In genomic region chrX:46758956-46759644, GRCh38 we compare ENCODE assay signal across 8 cellular contexts. TPM values are rescaled to one million over a fixed set of nuclear protein-coding genes. Genes with fewer than 3 reads are reported as not detected.
A peak's percentile ranks its signal among the peaks of the same experiment; 100 is the strongest.
DNase-seq lines count a peak whose midpoint lies in the region; ATAC-seq and TF ChIP-seq lines count a peak whose summit lies in the region.

Gene SLC9A7, minus strand, starts transcription at chrX:46759118. Its CDS starts 89 bp downstream, at chrX:46759029.

- peaks cover 4% of the 10 kb centered on the region for H3K4me1 ChIP-seq in CD8-positive, alpha-beta memory T cell (ENCODE audit: insufficient read depth, low read length)
- H3K4me1 ChIP-seq in mucosa of descending colon (ENCODE audit: low read depth), result no peaks in the 10 kb centered on the region

- intact Hi-C loops in mucosa of descending colon (cut with DNase I, micrococcal nuclease), result no loop called here

- H3K36me3 Mint-ChIP-seq in CD8-positive, alpha-beta memory T cell, result peaks cover 0 to 3% (median 0%) of the 10 kb centered on the region in 3 donors
- no peaks in the 10 kb centered on the region for H3K36me3 Mint-ChIP-seq in activated CD8-positive, alpha-beta memory T cell treated with anti-CD3 and anti-CD28 coated beads, Interleukin-2, amount 10 ng/mL, durations not matched to agents 7 days and 5 days
- H3K36me3 Mint-ChIP-seq in endothelial cell (ENCODE audit: low read depth, unreplicated experiment), result no peaks in the 10 kb centered on the region

- DNase-seq in CD8-positive, alpha-beta memory T cell, result peak; percentile 59 to 80 (median 68)
- peak; percentile 35 for DNase-seq in HS-27A (ENCODE audit: low read depth)
- DNase-seq in NOMO-1 treated with dmso at 0.1 percent for 144 hours (lab: John Stamatoyannopoulos, UW; ENCODE audit: unreplicated experiment), result peak; percentile 44
- peak; percentile 85 for DNase-seq in activated CD8-positive, alpha-beta memory T cell treated with anti-CD3 and anti-CD28 coated beads, Interleukin-2, amount 10 ng/mL, durations not matched to agents 7 days and 5 days
- peak; percentile 78 for DNase-seq in endothelial cell (ENCODE audit: low spot score)
- peak; percentile 79 to 86 (median 82) for DNase-seq in mucosa of descending colon
- DNase-seq in stimulated activated CD8-positive, alpha-beta memory T cell treated with anti-CD3 and anti-CD28 coated beads, Interleukin-4, amount 100 ng/mL, for 24 hours (ENCODE audit: low read depth), result peak; percentile 65

- POLR2A ChIA-PET in CD8-positive, alpha-beta memory T cell (lab: Charles Lee), result no interaction called here

- H3K36me3 ChIP-seq in CD8-positive, alpha-beta memory T cell (ENCODE audit: insufficient read depth, low read length), result no peaks in the 10 kb centered on the region
- no peaks in the 10 kb centered on the region for H3K36me3 ChIP-seq in mucosa of descending colon (ENCODE audit: low read depth)

- CTCF ChIA-PET in CD8-positive, alpha-beta memory T cell (lab: Charles Lee), result interaction anchor here (0.8 to 1.4 kb wide), 3 partner anchors 36 to 219 kb away, joined by 3 to 5 read pairs (median 4); no protein-coding TSS in a partner anchor
- CTCF ChIA-PET in activated CD8-positive, alpha-beta memory T cell treated with anti-CD3 and anti-CD28 coated beads, Interleukin-2, amount 10 ng/mL, durations not matched to agents 7 days and 5 days (lab: Charles Lee), result interaction anchor here (1.0 to 3.3 kb wide), 5 partner anchors 11 to 764 kb away, joined by 4 to 15 read pairs (median 8); no protein-coding TSS in a partner anchor

- ATAC-seq in GM19463 (IDR thresholded peaks at IDR 0.05; ENCODE audit: unreplicated experiment) (peak; percentile 61), mucosa of descending colon (peak; percentile 87)
- peak; percentile 88 for ATAC-seq in activated CD8-positive, alpha-beta memory T cell treated with anti-CD3 and anti-CD28 coated beads, Interleukin-2, amount 10 ng/mL, durations not matched to agents 7 days and 5 days

- peaks cover 11 to 23% (median 11%) of the 10 kb centered on the region in 3 donors for H3K4me1 Mint-ChIP-seq in CD8-positive, alpha-beta memory T cell
- H3K4me1 Mint-ChIP-seq in activated CD8-positive, alpha-beta memory T cell treated with anti-CD3 and anti-CD28 coated beads, Interleukin-2, amount 10 ng/mL, durations not matched to agents 7 days and 5 days, result peaks cover 35% of the 10 kb centered on the region
- peaks cover 9% of the 10 kb centered on the region for H3K4me1 Mint-ChIP-seq in endothelial cell (ENCODE audit: unreplicated experiment)

- H3K27ac Mint-ChIP-seq in CD8-positive, alpha-beta memory T cell, result peak within 1 kb of the TSS in 6 of 8 donors; percentile 27 to 89 (median 50)
- peak within 1 kb of the TSS; percentile 78 for H3K27ac Mint-ChIP-seq in activated CD8-positive, alpha-beta memory T cell treated with anti-CD3 and anti-CD28 coated beads, Interleukin-2, amount 10 ng/mL, durations not matched to agents 7 days and 5 days
- peak within 1 kb of the TSS; percentile 82 for H3K27ac Mint-ChIP-seq in endothelial cell (ENCODE audit: unreplicated experiment)

- no peaks in the 10 kb centered on the region for H3K27me3 ChIP-seq in CD8-positive, alpha-beta memory T cell (ENCODE audit: insufficient read depth, low read length, poor library complexity, severe bottlenecking)

- H3K4me3 ChIP-seq in CD8-positive, alpha-beta memory T cell (ENCODE audit: low read length), result peak within 1 kb of the TSS; percentile 52
- peak within 1 kb of the TSS; percentile 19 for H3K4me3 ChIP-seq in mucosa of descending colon

- H3K27me3 Mint-ChIP-seq in CD8-positive, alpha-beta memory T cell, result peaks cover 11 to 20% of the 10 kb centered on the region in 2 donors
- peaks cover 9% of the 10 kb centered on the region for H3K27me3 Mint-ChIP-seq in activated CD8-positive, alpha-beta memory T cell treated with anti-CD3 and anti-CD28 coated beads, Interleukin-2, amount 10 ng/mL, durations not matched to agents 7 days and 5 days
- peaks cover 4% of the 10 kb centered on the region for H3K27me3 Mint-ChIP-seq in endothelial cell (ENCODE audit: unreplicated experiment)

- peaks cover 0 to 10% (median 0%) of the 10 kb centered on the region in 5 donors for H3K9me3 Mint-ChIP-seq in CD8-positive, alpha-beta memory T cell
- H3K9me3 Mint-ChIP-seq in activated CD8-positive, alpha-beta memory T cell treated with anti-CD3 and anti-CD28 coated beads, Interleukin-2, amount 10 ng/mL, durations not matched to agents 7 days and 5 days (ENCODE audit: low read depth), result no peaks in the 10 kb centered on the region
- no peaks in the 10 kb centered on the region for H3K9me3 Mint-ChIP-seq in endothelial cell (ENCODE audit: unreplicated experiment)

- H3K9me3 ChIP-seq in CD8-positive, alpha-beta memory T cell (ENCODE audit: low read length), result no peaks in the 10 kb centered on the region
- H3K9me3 ChIP-seq in mucosa of descending colon, result no peaks in the 10 kb centered on the region

- H3K4me3 Mint-ChIP-seq in CD8-positive, alpha-beta memory T cell, result peak within 1 kb of the TSS; percentile 84 to 93 (median 90)
- H3K4me3 Mint-ChIP-seq in activated CD8-positive, alpha-beta memory T cell treated with anti-CD3 and anti-CD28 coated beads, Interleukin-2, amount 10 ng/mL, durations not matched to agents 7 days and 5 days, result peak within 1 kb of the TSS; percentile 90
- H3K4me3 Mint-ChIP-seq in endothelial cell (ENCODE audit: unreplicated experiment), result peak within 1 kb of the TSS; percentile 93

- peak; percentile 74 for TF ChIP-seq CTCF in endothelial cell (IDR thresholded peaks at IDR 0.05; ENCODE audit: unreplicated experiment)
- TF ChIP-seq CTCF in mucosa of descending colon (IDR thresholded peaks at IDR 0.05), result peak; percentile 72

- H3K27ac ChIP-seq in CD8-positive, alpha-beta memory T cell (ENCODE audit: low read depth, low read length), result no peak within 1 kb of the TSS

RNA-seq across cellular contexts. Expression of gene SLC9A7, which starts in this region (rescaled TPM):
- total RNA-seq in CD8-positive, alpha-beta memory T cell, result 10 to 100 TPM; 25.7 to 26.7 TPM
- 0.63 TPM for polyA plus RNA-seq in CD8-positive, alpha-beta memory T cell
- total RNA-seq in activated CD8-positive, alpha-beta memory T cell treated with anti-CD3 and anti-CD28 coated beads, Interleukin-2, amount 10 ng/mL, durations not matched to agents 7 days and 5 days, result 10 to 100 TPM in 1 of 2 experiments, 1 to 10 TPM in 1; 9.1 to 19.0 TPM
- total RNA-seq in endothelial cell (ENCODE audit: unreplicated experiment), result 11.4 TPM
- 1 to 10 TPM in 2 of 3 donors, under 1 TPM in 1; 0.46 to 2.7 (median 1.3) TPM for total RNA-seq in mucosa of descending colon

Comparison
In these comparisons a context has a peak if more than half of its experiments do, and no peak if none do; other contexts are left out.
1. DNase-seq: peak in every context shown above with its lines; median percentile 85 in activated CD8-positive, alpha-beta memory T cell treated with anti-CD3 and anti-CD28 coated beads, Interleukin-2, amount 10 ng/mL, durations not matched to agents 7 days and 5 days; 82 in mucosa of descending colon; 78 in endothelial cell; 68 in CD8-positive, alpha-beta memory T cell; 65 in stimulated activated CD8-positive, alpha-beta memory T cell treated with anti-CD3 and anti-CD28 coated beads, Interleukin-4, amount 100 ng/mL, for 24 hours; 44 in NOMO-1 treated with dmso at 0.1 percent for 144 hours; 35 in HS-27A.